Comparison of ENCODE assay signal across 29 cellular contexts in the genomic region with DNA sequence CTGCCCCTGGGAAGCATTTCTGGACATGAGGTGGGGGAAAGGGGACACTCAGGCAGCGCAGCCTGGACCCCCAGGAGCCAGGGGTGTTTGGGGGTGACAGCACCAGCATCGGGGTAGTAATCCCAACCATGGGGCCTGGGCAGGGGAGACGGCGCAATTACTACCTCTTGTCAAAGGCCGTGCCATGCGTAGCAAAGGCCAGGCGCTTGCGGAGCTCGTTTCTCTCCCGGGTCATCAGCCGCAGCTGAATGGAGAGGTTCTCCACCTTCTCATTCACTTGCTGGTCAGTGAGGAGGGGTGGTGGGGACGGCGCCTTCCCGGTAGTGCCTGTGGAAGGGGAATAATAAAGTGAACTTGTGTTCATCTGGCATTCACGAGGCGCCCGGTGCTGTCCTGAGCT.
"Had no signal": no experiment of that assay in that cellular context is flagged by ENCODE, and none has a peak within 500 bp of the region (broad histone marks: within the 10 kb centered on the region; RNA-seq: fewer than 3 reads in every experiment).

No MANE protein-coding gene starts in this region.

- H3K27me3 Mint-ChIP-seq: activated naive CD8-positive, alpha-beta T cell treated with anti-CD3 and anti-CD28 coated beads for 36 hours; dendritic cell treated with granulocyte-macrophage colony-stimulating factor and Interleukin-4, amounts not matched to agents 40 ng/mL and 50 ng/mL, for 4 days had no signal

- H3K27me3 ChIP-seq: esophagus muscularis mucosa, heart right ventricle, left lung, pancreas, right lobe of liver, upper lobe of left lung had no signal

- H3K9me3 ChIP-seq: esophagus muscularis mucosa, heart right ventricle, left lung, pancreas, right lobe of liver, thoracic aorta, upper lobe of left lung had no signal

- H3K4me1 ChIP-seq: heart right ventricle, left lung, pancreas had no signal

- H3K4me3 Mint-ChIP-seq: activated naive CD4-positive, alpha-beta T cell treated with anti-CD3 and anti-CD28 coated beads for 36 hours; activated naive CD8-positive, alpha-beta T cell treated with anti-CD3 and anti-CD28 coated beads for 36 hours; activated T-helper 1 cell treated with anti-CD3 and anti-CD28 coated beads, Interleukin-12 subunit alpha, Interleukin-12 subunit beta, Interleukin-2, Interleukin-4 antibody, amounts not matched to agents 30 ng/mL and 10 ng/mL and 1 ng/mL, durations not matched to agents 14 hours and 24 hours and 36 hours; dendritic cell treated with granulocyte-macrophage colony-stimulating factor and Interleukin-4, amounts not matched to agents 40 ng/mL and 50 ng/mL, for 4 days; T-helper 1 cell treated with Interleukin-12 subunit alpha and Interleukin-12 subunit beta and Interleukin-4 antibody, amounts not matched to agents 30 μg/mL and 1 μg/mL, for 36 hours had no signal

- DNase-seq: activated CD4-positive, alpha-beta T cell treated with anti-CD3 and anti-CD28 coated beads for 48 hours; activated CD4-positive, alpha-beta T cell treated with anti-CD3 and anti-CD28 coated beads, Interleukin-2, amount 50 U/mL, for 48 hours; activated CD8-positive, alpha-beta memory T cell treated with anti-CD3 and anti-CD28 coated beads, Interleukin-2, amount 50 U/mL, for 4 hours; activated effector memory CD4-positive, alpha-beta T cell treated with anti-CD3 and anti-CD28 coated beads, Interleukin-2, amount 50 U/mL, for 16 hours; activated naive CD4-positive, alpha-beta T cell treated with anti-CD3 and anti-CD28 coated beads for 36 hours; activated naive CD8-positive, alpha-beta T cell treated with anti-CD3 and anti-CD28 coated beads for 36 hours; activated T-cell treated with anti-CD3 and anti-CD28 coated beads, Interleukin-2, amount 50 U/mL, for 1 hour; central memory CD4-positive, alpha-beta T cell; foreskin melanocyte; heart right ventricle; kidney glomerular epithelial cell; pancreas; stimulated activated CD4-positive, alpha-beta T cell treated with anti-CD3 and anti-CD28 coated beads, Interleukin-12 subunit alpha, Interleukin-12 subunit beta, amount 100 ng/mL, for 4 hours; stimulated activated CD4-positive, alpha-beta T cell treated with anti-CD3 and anti-CD28 coated beads, Interleukin-4, amount 100 ng/mL, for 1 hour; stimulated activated naive CD8-positive, alpha-beta T cell treated with anti-CD3 and anti-CD28 coated beads, Interleukin-15, Interleukin-2, amounts not matched to agents 100 U/mL and 50 U/mL, for 24 hours; SW 1271; T-helper 9 cell; WERI-Rb-1 had no signal

- H3K9me3 Mint-ChIP-seq: activated naive CD4-positive, alpha-beta T cell treated with anti-CD3 and anti-CD28 coated beads for 36 hours; activated naive CD8-positive, alpha-beta T cell treated with anti-CD3 and anti-CD28 coated beads for 36 hours; activated T-helper 1 cell treated with anti-CD3 and anti-CD28 coated beads, Interleukin-12 subunit alpha, Interleukin-12 subunit beta, Interleukin-2, Interleukin-4 antibody, amounts not matched to agents 30 ng/mL and 10 ng/mL and 1 ng/mL, durations not matched to agents 14 hours and 24 hours and 36 hours; dendritic cell treated with granulocyte-macrophage colony-stimulating factor and Interleukin-4, amounts not matched to agents 40 ng/mL and 50 ng/mL, for 4 days; T-helper 1 cell treated with Interleukin-12 subunit alpha and Interleukin-12 subunit beta and Interleukin-4 antibody, amounts not matched to agents 30 μg/mL and 1 μg/mL, for 36 hours had no signal

- H3K4me1 Mint-ChIP-seq: activated naive CD8-positive, alpha-beta T cell treated with anti-CD3 and anti-CD28 coated beads for 36 hours had no signal

- FAIRE-seq: pancreas, TTC549 had no signal

- H3K27ac Mint-ChIP-seq: activated naive CD4-positive, alpha-beta T cell treated with anti-CD3 and anti-CD28 coated beads for 36 hours; activated naive CD8-positive, alpha-beta T cell treated with anti-CD3 and anti-CD28 coated beads for 36 hours; activated T-helper 1 cell treated with anti-CD3 and anti-CD28 coated beads, Interleukin-12 subunit alpha, Interleukin-12 subunit beta, Interleukin-2, Interleukin-4 antibody, amounts not matched to agents 30 ng/mL and 10 ng/mL and 1 ng/mL, durations not matched to agents 14 hours and 24 hours and 36 hours; dendritic cell treated with granulocyte-macrophage colony-stimulating factor and Interleukin-4, amounts not matched to agents 40 ng/mL and 50 ng/mL, for 4 days; T-helper 1 cell treated with Interleukin-12 subunit alpha and Interleukin-12 subunit beta and Interleukin-4 antibody, amounts not matched to agents 30 μg/mL and 1 μg/mL, for 36 hours had no signal

- H3K36me3 Mint-ChIP-seq: activated naive CD8-positive, alpha-beta T cell treated with anti-CD3 and anti-CD28 coated beads for 36 hours had no signal

- H3K27ac ChIP-seq: heart right ventricle, left lung, pancreas, right lobe of liver, thoracic aorta, upper lobe of left lung, WERI-Rb-1 had no signal

- ATAC-seq: activated CD4-positive, CD25-positive, alpha-beta regulatory T cell treated with anti-CD3 and anti-CD28 coated beads, Interleukin-2, amount 50 U/mL, for 24 hours; stimulated activated naive CD8-positive, alpha-beta T cell treated with anti-CD3 and anti-CD28 coated beads, Interleukin-15, Interleukin-2, amounts not matched to agents 100 U/mL and 50 U/mL, for 24 hours had no signal

- H3K4me3 ChIP-seq: esophagus muscularis mucosa, heart right ventricle, left lung, lung, pancreas, right lobe of liver, thoracic aorta, upper lobe of left lung had no signal
